Comparison of ENCODE assay signal across 18 cellular contexts in genomic region chr18:51070545-51070944, GRCh38. TPM values are rescaled to one million over a fixed set of nuclear protein-coding genes. Genes with fewer than 3 reads are reported as not detected.
A peak's percentile ranks its signal among the peaks of the same experiment; 100 is the strongest.
DNase-seq lines count a peak whose midpoint lies in the region; FAIRE-seq and TF ChIP-seq lines count a peak whose summit lies in the region.
"Had no signal": no experiment of that assay in that cellular context is flagged by ENCODE, and none has a peak within 500 bp of the region (broad histone marks: within the 10 kb centered on the region; RNA-seq: fewer than 3 reads in every experiment).

No MANE protein-coding gene starts in this region.

- peak; percentile 83 for DNase-seq in AG09309 (ENCODE audit: low read depth)
- peak; percentile 78 for DNase-seq in HS-27A (ENCODE audit: low read depth)
- DNase-seq in bronchial epithelial cell (ENCODE audit: low read depth): peak; percentile 64
- peak; percentile 75 for DNase-seq in myocyte (ENCODE audit: low read depth)
- no peak for DNase-seq in right atrium auricular region (ENCODE audit: low spot score)
- no peak for DNase-seq in endothelial cell (ENCODE audit: low spot score)
- DNase-seq in HuH-7.5 (ENCODE audit: low spot score): no peak
- DNase-seq in iPS-NIHi7 (ENCODE audit: extremely low spot score): no peak
- DNase-seq: COR-L47, H9, heart right ventricle, KG1, Peyer's patch, right lobe of liver, uterus had no signal

- H3K4me1 ChIP-seq in right atrium auricular region: no peaks in the 10 kb centered on the region
- H3K4me1 ChIP-seq: Peyer's patch, right lobe of liver, uterus had no signal

- TF ChIP-seq CTCF in AG09309 (IDR thresholded peaks at IDR 0.05; ENCODE audit: control insufficient read depth, insufficient read depth, low read depth, low read length, missing control alignments) (no peak), bronchial epithelial cell (IDR thresholded peaks at IDR 0.05; ENCODE audit: insufficient read depth, low read length, severe bottlenecking) (no peak), right atrium auricular region (IDR thresholded peaks at IDR 0.05) (no peak), endothelial cell (IDR thresholded peaks at IDR 0.05; ENCODE audit: unreplicated experiment) (no peak)

- peaks cover 1% of the 10 kb centered on the region for H3K36me3 ChIP-seq in bronchial epithelial cell (ENCODE audit: control insufficient read depth, insufficient read depth, low read length)
- peaks cover 32% of the 10 kb centered on the region for H3K36me3 ChIP-seq in right atrium auricular region
- H3K36me3 ChIP-seq: uterus had no signal

- no peaks in the 10 kb centered on the region for H3K9me3 ChIP-seq in right atrium auricular region
- H3K9me3 ChIP-seq: heart right ventricle, Peyer's patch, right lobe of liver, uterus had no signal

- H3K36me3 Mint-ChIP-seq in endothelial cell (ENCODE audit: low read depth, unreplicated experiment): peaks cover 4% of the 10 kb centered on the region

- H3K27ac Mint-ChIP-seq in endothelial cell (ENCODE audit: unreplicated experiment): no peak overlapping the region
- H3K27ac Mint-ChIP-seq: activated T-helper 1 cell treated with anti-CD3 and anti-CD28 coated beads, Interleukin-12 subunit alpha, Interleukin-12 subunit beta, Interleukin-2, Interleukin-4 antibody, amounts not matched to agents 30 ng/mL and 10 ng/mL and 1 ng/mL, durations not matched to agents 14 hours and 24 hours and 36 hours had no signal

- no peaks in the 10 kb centered on the region for H3K9me3 Mint-ChIP-seq in endothelial cell (ENCODE audit: unreplicated experiment)
- H3K9me3 Mint-ChIP-seq: activated T-helper 1 cell treated with anti-CD3 and anti-CD28 coated beads, Interleukin-12 subunit alpha, Interleukin-12 subunit beta, Interleukin-2, Interleukin-4 antibody, amounts not matched to agents 30 ng/mL and 10 ng/mL and 1 ng/mL, durations not matched to agents 14 hours and 24 hours and 36 hours; H9; mesothelial cell of epicardium had no signal

- H3K27me3 Mint-ChIP-seq in endothelial cell (ENCODE audit: unreplicated experiment): no peaks in the 10 kb centered on the region

- no peak for FAIRE-seq in bronchial epithelial cell (lab: Jason Lieb, UNC)

- H3K4me1 Mint-ChIP-seq in endothelial cell (ENCODE audit: unreplicated experiment): no peaks in the 10 kb centered on the region
- H3K4me1 Mint-ChIP-seq: H9, mesothelial cell of epicardium had no signal

- H3K27me3 ChIP-seq in bronchial epithelial cell (ENCODE audit: control insufficient read depth, insufficient read depth, low read length) (no peaks in the 10 kb centered on the region), right atrium auricular region (no peaks in the 10 kb centered on the region)
- H3K27me3 ChIP-seq: heart right ventricle, Peyer's patch, right lobe of liver, uterus had no signal

- H3K4me3 ChIP-seq in AG09309 (ENCODE audit: control insufficient read depth, low read depth, low read length): no peak overlapping the region
- H3K4me3 ChIP-seq in bronchial epithelial cell (ENCODE audit: low read depth, low read length): no peak overlapping the region
- no peak overlapping the region for H3K4me3 ChIP-seq in right atrium auricular region
- H3K4me3 ChIP-seq: coronary artery, heart right ventricle, Peyer's patch, right lobe of liver, uterus had no signal

- no peak overlapping the region for H3K4me3 Mint-ChIP-seq in endothelial cell (ENCODE audit: unreplicated experiment)
- H3K4me3 Mint-ChIP-seq: activated T-helper 1 cell treated with anti-CD3 and anti-CD28 coated beads, Interleukin-12 subunit alpha, Interleukin-12 subunit beta, Interleukin-2, Interleukin-4 antibody, amounts not matched to agents 30 ng/mL and 10 ng/mL and 1 ng/mL, durations not matched to agents 14 hours and 24 hours and 36 hours; H9; mesothelial cell of epicardium had no signal

- H3K27ac ChIP-seq in right atrium auricular region: no peak overlapping the region
- H3K27ac ChIP-seq: coronary artery, heart right ventricle, Peyer's patch, right lobe of liver, uterus had no signal

RNA-seq across cellular contexts. Expression of gene SMAD4, which starts 40.5 kb away (rescaled TPM):
- total RNA-seq in bronchial epithelial cell: 43.7 and 64.5 TPM in 2 replicates
- 130 and 132 TPM in 2 replicates for total RNA-seq in myocyte
- polyA plus RNA-seq in myocyte (2012): 55.6 TPM
- total RNA-seq in right atrium auricular region: 100 to 1,000 TPM in 1 of 2 donors, 10 to 100 TPM in 1; 57.5 to 102 TPM
- total RNA-seq in endothelial cell (ENCODE audit: unreplicated experiment): 87.2 TPM

Comparison
In these comparisons a context has a peak if more than half of its experiments do, and no peak if none do; other contexts are left out.
1. DNase-seq: peak in AG09309 (single experiment), HS-27A (single experiment), bronchial epithelial cell (single experiment) and myocyte (single experiment); none in right atrium auricular region (single experiment), endothelial cell (single experiment), HuH-7.5 (single experiment) and iPS-NIHi7 (single experiment).